ENCODE assay signal across 8 cellular contexts in genomic region chr5:111513175-111513520, GRCh38. TPM values are rescaled to one million over a fixed set of nuclear protein-coding genes. Genes with fewer than 3 reads are reported as not detected.
DNase-seq lines count a peak whose midpoint lies in the region; ATAC-seq and TF ChIP-seq lines count a peak whose summit lies in the region.

No MANE protein-coding gene starts in this region.

- H3K4me3 ChIP-seq in iPS-18a (ENCODE audit: low read length) = peak overlapping the region; percentile 88

- POLR2A ChIA-PET in activated CD8-positive, alpha-beta T cell treated with anti-CD3 and anti-CD28 coated beads for 36 hours (lab: Charles Lee) = interaction anchor here (0.8 to 1.7 kb wide), 5 partner anchors 11 to 287 kb away, joined by 3 to 4 read pairs (median 3); no protein-coding TSS in a partner anchor

- no peaks in the 10 kb centered on the region for H3K9me3 ChIP-seq in iPS-18a (ENCODE audit: control insufficient read depth, low read depth, low read length)

- peak overlapping the region; percentile 69 for H3K9ac ChIP-seq in iPS-18a (ENCODE audit: low read length)

- DNase-seq in NCI-H82 (lab: John Stamatoyannopoulos, UW) = peak; percentile 52
- no peak for DNase-seq in NCI-H82 treated with DMSO at 0.1 percent for 48 hours (lab: John Stamatoyannopoulos, UW; ENCODE audit: unreplicated experiment)
- no peak for DNase-seq in activated CD8-positive, alpha-beta T cell treated with anti-CD3 and anti-CD28 coated beads for 36 hours
- peak in 1 of 49 donors; percentile 42 for DNase-seq in substantia nigra (lab: John Stamatoyannopoulos, UW)
- DNase-seq in hepatic stellate cell (ENCODE audit: low spot score) = no peak
- no peak for DNase-seq in stimulated activated naive CD4-positive, alpha-beta T cell treated with Interleukin-2 at 50 U/mL for 16 hours (lab: John Stamatoyannopoulos, UW)

- TF ChIP-seq CTCF in activated CD8-positive, alpha-beta T cell treated with anti-CD3 and anti-CD28 coated beads for 36 hours (IDR thresholded peaks at IDR 0.05) = no peak

- ATAC-seq in activated CD8-positive, alpha-beta T cell treated with anti-CD3 and anti-CD28 coated beads for 36 hours = no peak
- no peak for ATAC-seq in HG02623 (IDR thresholded peaks at IDR 0.05; ENCODE audit: unreplicated experiment)

- H3K27me3 ChIP-seq in iPS-18a (ENCODE audit: control insufficient read depth, insufficient read depth, low read length) = no peaks in the 10 kb centered on the region

- H3K27ac ChIP-seq in iPS-18a (ENCODE audit: low read length) (peak overlapping the region; percentile 78), substantia nigra (ENCODE audit: low read depth, low read length, poor library complexity, severe bottlenecking) (peak overlapping the region; percentile 86)

- CTCF ChIA-PET in activated CD8-positive, alpha-beta T cell treated with anti-CD3 and anti-CD28 coated beads for 36 hours (lab: Charles Lee) = interaction anchor here (3.0 kb wide), 1 partner anchor 18 kb away, joined by 16 read pairs; no protein-coding TSS in a partner anchor

- H3K4me1 Mint-ChIP-seq in activated CD8-positive, alpha-beta T cell treated with anti-CD3 and anti-CD28 coated beads for 36 hours (ENCODE audit: low read depth) = peaks cover 45% of the 10 kb centered on the region

- H3K4me3 Mint-ChIP-seq in activated CD8-positive, alpha-beta T cell treated with anti-CD3 and anti-CD28 coated beads for 36 hours = peak overlapping the region; percentile 92

- no peaks in the 10 kb centered on the region for H3K36me3 ChIP-seq in iPS-18a (ENCODE audit: control insufficient read depth, low read depth, low read length)

- H3K27me3 Mint-ChIP-seq in activated CD8-positive, alpha-beta T cell treated with anti-CD3 and anti-CD28 coated beads for 36 hours = no peaks in the 10 kb centered on the region

- intact Hi-C loops in activated CD8-positive, alpha-beta T cell treated with anti-CD3 and anti-CD28 coated beads for 36 hours (cut with micrococcal nuclease) = no loop called here

- no peaks in the 10 kb centered on the region for H3K9me3 Mint-ChIP-seq in activated CD8-positive, alpha-beta T cell treated with anti-CD3 and anti-CD28 coated beads for 36 hours

- H3K36me3 Mint-ChIP-seq in activated CD8-positive, alpha-beta T cell treated with anti-CD3 and anti-CD28 coated beads for 36 hours (ENCODE audit: low read depth) = peaks cover 23% of the 10 kb centered on the region

- H3K27ac Mint-ChIP-seq in activated CD8-positive, alpha-beta T cell treated with anti-CD3 and anti-CD28 coated beads for 36 hours = peak overlapping the region; percentile 98

- H3K4me1 ChIP-seq in iPS-18a (ENCODE audit: control insufficient read depth, low read depth, low read length) = peaks cover 30% of the 10 kb centered on the region

RNA-seq across cellular contexts. Expression of gene STARD4, which starts 0.8 kb away (rescaled TPM):
- total RNA-seq in activated CD8-positive, alpha-beta T cell treated with anti-CD3 and anti-CD28 coated beads for 36 hours = 100 to 1,000 TPM; 132 TPM
